In genomic region chr17:79831367-79832210, GRCh38 we compare ENCODE assay signal across 1 cellular context.
A peak's percentile ranks its signal among the peaks of the same experiment; 100 is the strongest.
TF ChIP-seq lines count a peak whose summit lies in the region.

No MANE protein-coding gene starts in this region.

TF ChIP-seq in HepG2, 621 proteins besides CTCF, POLR2A, EP300 and RAD21 (continued from another document and continues in another):
- TF ChIP-seq ATF4 (CRISPR knock-in tag; IDR thresholded peaks at IDR 0.05) (0 out of 4 replicates have a peak, but pooled peaks of 1 of the 2 experiments have one; percentile 35), ZNF326 (CRISPR knock-in tag; IDR thresholded peaks at IDR 0.05; ENCODE audit: borderline replicate concordance) (0 out of 2 replicates have a peak, but pooled peaks have one; percentile 8), LCORL (IDR thresholded peaks at IDR 0.05) (no peak), LCORL (CRISPR knock-in tag; IDR thresholded peaks at IDR 0.05) (peak; percentile 90), ZNF557 (CRISPR knock-in tag; IDR thresholded peaks at IDR 0.05) (no peak), ARNTL (CRISPR knock-in tag; IDR thresholded peaks at IDR 0.05) (peak; percentile 29; the same call in 1 of the 2 replicates), ZNF276 (CRISPR knock-in tag; IDR thresholded peaks at IDR 0.05; ENCODE audit: low read depth) (no peak), NR2F2 (IDR thresholded peaks at IDR 0.05; ENCODE audit: borderline replicate concordance, low read depth) (peak; percentile 13; the same call in 1 of the 2 replicates), ZNF773 (CRISPR knock-in tag; IDR thresholded peaks at IDR 0.05; ENCODE audit: borderline replicate concordance) (no peak), ZNF333 (CRISPR knock-in tag; IDR thresholded peaks at IDR 0.05; ENCODE audit: borderline replicate concordance) (0 out of 2 replicates have a peak, but pooled peaks have one; percentile 21), CREBL2 (CRISPR knock-in tag; IDR thresholded peaks at IDR 0.05; ENCODE audit: borderline replicate concordance) (0 out of 2 replicates have a peak, but pooled peaks have one; percentile 65), RFX3 (CRISPR knock-in tag; IDR thresholded peaks at IDR 0.05) (no peak), FOXC1 (CRISPR knock-in tag; IDR thresholded peaks at IDR 0.05; ENCODE audit: borderline replicate concordance) (peak; percentile 84), SOX13 (IDR thresholded peaks at IDR 0.05) (no peak), SOX13 (CRISPR knock-in tag; conservative IDR thresholded peaks at IDR 0.05 in 1 of 2, IDR thresholded peaks at IDR 0.05 in 1 of 2) (peak in 1 of 2 experiments; percentile 46; a peak in 2 of 4 replicates), DBP (CRISPR knock-in tag; IDR thresholded peaks at IDR 0.05; ENCODE audit: not compliant biosample characterization) (no peak), ZFY (CRISPR knock-in tag; IDR thresholded peaks at IDR 0.05) (peak; percentile 40; the same call in 1 of the 2 replicates), NCOA1 (CRISPR knock-in tag; IDR thresholded peaks at IDR 0.05) (0 out of 2 replicates have a peak, but pooled peaks have one; percentile 84), ZNF619 (CRISPR knock-in tag; IDR thresholded peaks at IDR 0.05) (no peak), ZNF446 (CRISPR knock-in tag; IDR thresholded peaks at IDR 0.05) (no peak), SPEN (CRISPR knock-in tag; IDR thresholded peaks at IDR 0.05; ENCODE audit: low read depth) (peak; percentile 78), ZSCAN21 (CRISPR knock-in tag; IDR thresholded peaks at IDR 0.05; ENCODE audit: borderline replicate concordance) (peak; percentile 53; the same call in 1 of the 2 replicates), ZNF709 (CRISPR knock-in tag; IDR thresholded peaks at IDR 0.05) (peak; percentile 14; the same call in 1 of the 2 replicates), ZSCAN5A (CRISPR knock-in tag; IDR thresholded peaks at IDR 0.05; ENCODE audit: borderline replicate concordance) (peak; percentile 89), ETV6 (CRISPR knock-in tag; conservative IDR thresholded peaks at IDR 0.05) (no peak), ARID2 (CRISPR knock-in tag; IDR thresholded peaks at IDR 0.05; ENCODE audit: borderline replicate concordance) (peak; percentile 39; the same call in 1 of the 2 replicates), HIC2 (CRISPR knock-in tag; IDR thresholded peaks at IDR 0.05; ENCODE audit: low read depth) (peak; percentile 73; the same call in 1 of the 2 replicates), HOXA3 (CRISPR knock-in tag; IDR thresholded peaks at IDR 0.05) (peak; percentile 51; the same call in 1 of the 2 replicates), SP5 (CRISPR knock-in tag; IDR thresholded peaks at IDR 0.05; ENCODE audit: borderline replicate concordance, low read depth) (peak; percentile 45; the same call in 1 of the 2 replicates), ZSCAN9 (CRISPR knock-in tag; IDR thresholded peaks at IDR 0.05; ENCODE audit: borderline replicate concordance) (0 out of 2 replicates have a peak, but pooled peaks have one; percentile 30), ZNF703 (CRISPR knock-in tag; IDR thresholded peaks at IDR 0.05; ENCODE audit: borderline replicate concordance) (0 out of 2 replicates have a peak, but pooled peaks have one; percentile 77), TAF1 (CRISPR knock-in tag; IDR thresholded peaks at IDR 0.05) (peak; percentile 33; the same call in 1 of the 2 replicates), ZFP37 (CRISPR knock-in tag; IDR thresholded peaks at IDR 0.05; ENCODE audit: borderline replicate concordance) (0 out of 2 replicates have a peak, but pooled peaks have one; percentile 26), NR2C2 (CRISPR knock-in tag; IDR thresholded peaks at IDR 0.05; ENCODE audit: borderline replicate concordance) (no peak; the same call in 1 of the 2 replicates), TBP (CRISPR knock-in tag; IDR thresholded peaks at IDR 0.05) (no peak), XRCC5 (optimal IDR thresholded peaks at IDR 0.05; ENCODE audit: low read length) (peak; percentile 49)
- TF ChIP-seq, protein P1, sequence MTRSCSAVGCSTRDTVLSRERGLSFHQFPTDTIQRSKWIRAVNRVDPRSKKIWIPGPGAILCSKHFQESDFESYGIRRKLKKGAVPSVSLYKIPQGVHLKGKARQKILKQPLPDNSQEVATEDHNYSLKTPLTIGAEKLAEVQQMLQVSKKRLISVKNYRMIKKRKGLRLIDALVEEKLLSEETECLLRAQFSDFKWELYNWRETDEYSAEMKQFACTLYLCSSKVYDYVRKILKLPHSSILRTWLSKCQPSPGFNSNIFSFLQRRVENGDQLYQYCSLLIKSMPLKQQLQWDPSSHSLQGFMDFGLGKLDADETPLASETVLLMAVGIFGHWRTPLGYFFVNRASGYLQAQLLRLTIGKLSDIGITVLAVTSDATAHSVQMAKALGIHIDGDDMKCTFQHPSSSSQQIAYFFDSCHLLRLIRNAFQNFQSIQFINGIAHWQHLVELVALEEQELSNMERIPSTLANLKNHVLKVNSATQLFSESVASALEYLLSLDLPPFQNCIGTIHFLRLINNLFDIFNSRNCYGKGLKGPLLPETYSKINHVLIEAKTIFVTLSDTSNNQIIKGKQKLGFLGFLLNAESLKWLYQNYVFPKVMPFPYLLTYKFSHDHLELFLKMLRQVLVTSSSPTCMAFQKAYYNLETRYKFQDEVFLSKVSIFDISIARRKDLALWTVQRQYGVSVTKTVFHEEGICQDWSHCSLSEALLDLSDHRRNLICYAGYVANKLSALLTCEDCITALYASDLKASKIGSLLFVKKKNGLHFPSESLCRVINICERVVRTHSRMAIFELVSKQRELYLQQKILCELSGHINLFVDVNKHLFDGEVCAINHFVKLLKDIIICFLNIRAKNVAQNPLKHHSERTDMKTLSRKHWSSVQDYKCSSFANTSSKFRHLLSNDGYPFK (CRISPR knock-in tag; IDR thresholded peaks at IDR 0.05; ENCODE audit: borderline replicate concordance) = 0 out of 2 replicates have a peak, but pooled peaks have one; percentile 11
- TF ChIP-seq, protein P2, sequence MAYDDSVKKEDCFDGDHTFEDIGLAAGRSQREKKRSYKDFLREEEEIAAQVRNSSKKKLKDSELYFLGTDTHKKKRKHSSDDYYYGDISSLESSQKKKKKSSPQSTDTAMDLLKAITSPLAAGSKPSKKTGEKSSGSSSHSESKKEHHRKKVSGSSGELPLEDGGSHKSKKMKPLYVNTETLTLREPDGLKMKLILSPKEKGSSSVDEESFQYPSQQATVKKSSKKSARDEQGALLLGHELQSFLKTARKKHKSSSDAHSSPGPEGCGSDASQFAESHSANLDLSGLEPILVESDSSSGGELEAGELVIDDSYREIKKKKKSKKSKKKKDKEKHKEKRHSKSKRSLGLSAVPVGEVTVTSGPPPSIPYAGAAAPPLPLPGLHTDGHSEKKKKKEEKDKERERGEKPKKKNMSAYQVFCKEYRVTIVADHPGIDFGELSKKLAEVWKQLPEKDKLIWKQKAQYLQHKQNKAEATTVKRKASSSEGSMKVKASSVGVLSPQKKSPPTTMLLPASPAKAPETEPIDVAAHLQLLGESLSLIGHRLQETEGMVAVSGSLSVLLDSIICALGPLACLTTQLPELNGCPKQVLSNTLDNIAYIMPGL (CRISPR knock-in tag; IDR thresholded peaks at IDR 0.05; ENCODE audit: borderline replicate concordance in 1 of 2, low read depth in 1 of 2) = peak; percentile 20 to 66; a peak in 2 of 4 replicates
- TF ChIP-seq, protein P3, sequence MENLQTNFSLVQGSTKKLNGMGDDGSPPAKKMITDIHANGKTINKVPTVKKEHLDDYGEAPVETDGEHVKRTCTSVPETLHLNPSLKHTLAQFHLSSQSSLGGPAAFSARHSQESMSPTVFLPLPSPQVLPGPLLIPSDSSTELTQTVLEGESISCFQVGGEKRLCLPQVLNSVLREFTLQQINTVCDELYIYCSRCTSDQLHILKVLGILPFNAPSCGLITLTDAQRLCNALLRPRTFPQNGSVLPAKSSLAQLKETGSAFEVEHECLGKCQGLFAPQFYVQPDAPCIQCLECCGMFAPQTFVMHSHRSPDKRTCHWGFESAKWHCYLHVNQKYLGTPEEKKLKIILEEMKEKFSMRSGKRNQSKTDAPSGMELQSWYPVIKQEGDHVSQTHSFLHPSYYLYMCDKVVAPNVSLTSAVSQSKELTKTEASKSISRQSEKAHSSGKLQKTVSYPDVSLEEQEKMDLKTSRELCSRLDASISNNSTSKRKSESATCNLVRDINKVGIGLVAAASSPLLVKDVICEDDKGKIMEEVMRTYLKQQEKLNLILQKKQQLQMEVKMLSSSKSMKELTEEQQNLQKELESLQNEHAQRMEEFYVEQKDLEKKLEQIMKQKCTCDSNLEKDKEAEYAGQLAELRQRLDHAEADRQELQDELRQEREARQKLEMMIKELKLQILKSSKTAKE (CRISPR knock-in tag; IDR thresholded peaks at IDR 0.05; ENCODE audit: borderline replicate concordance) = peak; percentile 63
- TF ChIP-seq, protein P4, sequence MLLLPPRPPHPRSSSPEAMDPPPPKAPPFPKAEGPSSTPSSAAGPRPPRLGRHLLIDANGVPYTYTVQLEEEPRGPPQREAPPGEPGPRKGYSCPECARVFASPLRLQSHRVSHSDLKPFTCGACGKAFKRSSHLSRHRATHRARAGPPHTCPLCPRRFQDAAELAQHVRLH (CRISPR knock-in tag; IDR thresholded peaks at IDR 0.05; ENCODE audit: borderline replicate concordance, low read depth) = peak; percentile 20
- TF ChIP-seq, protein P5, sequence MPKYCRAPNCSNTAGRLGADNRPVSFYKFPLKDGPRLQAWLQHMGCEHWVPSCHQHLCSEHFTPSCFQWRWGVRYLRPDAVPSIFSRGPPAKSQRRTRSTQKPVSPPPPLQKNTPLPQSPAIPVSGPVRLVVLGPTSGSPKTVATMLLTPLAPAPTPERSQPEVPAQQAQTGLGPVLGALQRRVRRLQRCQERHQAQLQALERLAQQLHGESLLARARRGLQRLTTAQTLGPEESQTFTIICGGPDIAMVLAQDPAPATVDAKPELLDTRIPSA (CRISPR knock-in tag; IDR thresholded peaks at IDR 0.05; ENCODE audit: borderline replicate concordance) = no peak
- TF ChIP-seq, protein P6, sequence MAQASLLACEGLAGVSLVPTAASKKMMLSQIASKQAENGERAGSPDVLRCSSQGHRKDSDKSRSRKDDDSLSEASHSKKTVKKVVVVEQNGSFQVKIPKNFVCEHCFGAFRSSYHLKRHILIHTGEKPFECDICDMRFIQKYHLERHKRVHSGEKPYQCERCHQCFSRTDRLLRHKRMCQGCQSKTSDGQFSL (CRISPR knock-in tag; IDR thresholded peaks at IDR 0.05) = peak; percentile 67; the same call in 1 of the 2 replicates
- TF ChIP-seq, protein P7, sequence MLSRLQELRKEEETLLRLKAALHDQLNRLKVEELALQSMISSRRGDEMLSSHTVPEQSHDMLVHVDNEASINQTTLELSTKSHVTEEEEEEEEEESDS (CRISPR knock-in tag; IDR thresholded peaks at IDR 0.05; ENCODE audit: borderline replicate concordance) = no peak
